In genomic region chr2:163465440-163465839, GRCh38 we compare ENCODE assay signal across 15 cellular contexts.
DNase-seq lines count a peak whose midpoint lies in the region; ATAC-seq, FAIRE-seq and TF ChIP-seq lines count a peak whose summit lies in the region.
"Had no signal": no experiment of that assay in that cellular context is flagged by ENCODE, and none has a peak within 500 bp of the region (broad histone marks: within the 10 kb centered on the region; RNA-seq: fewer than 3 reads in every experiment).

No MANE protein-coding gene starts in this region.

- no peak overlapping the region for H3K4me3 ChIP-seq in psoas muscle
- no peak overlapping the region for H3K4me3 ChIP-seq in pancreas
- H3K4me3 ChIP-seq: dorsolateral prefrontal cortex, PC-9, right lobe of liver had no signal

- H3K27me3 ChIP-seq in psoas muscle (ENCODE audit: insufficient read depth in 3 of 3, low read length in 2 of 3) (no peaks in the 10 kb centered on the region), pancreas (no peaks in the 10 kb centered on the region)
- H3K27me3 ChIP-seq: right lobe of liver had no signal

- intact Hi-C loops in psoas muscle (cut with DNase I) (loop anchor here in 1 of 2 donors (10.0 kb wide), 1 partner anchor 121 kb away; no protein-coding TSS in a partner anchor), pancreas (cut with DNase I) (no loop called here)

- FAIRE-seq in H54 (lab: Jason Lieb, UNC) (peak; percentile 23), pancreas (lab: Jason Lieb, UNC) (no peak)

- H3K36me3 ChIP-seq in psoas muscle (ENCODE audit: insufficient read depth in 1 of 2, low read depth in 1 of 2) (no peaks in the 10 kb centered on the region), pancreas (no peaks in the 10 kb centered on the region)
- H3K36me3 ChIP-seq: right lobe of liver had no signal

- no peak for TF ChIP-seq POLR2A in H54 (IDR thresholded peaks at IDR 0.05; ENCODE audit: low read depth, low read length)

- 10 to 17% (median 13%) methylated on average over 2 of the region's 2 CpGs for WGBS in psoas muscle, 3 donors
- 13 to 14% methylated on average over 2 of the region's 2 CpGs for WGBS in pancreas, 2 donors

- DNase-seq in H54 (ENCODE audit: insufficient read length, low spot score) (no peak), NCI-H1694 treated with DMSO at 0.1 percent for 48 hours (lab: John Stamatoyannopoulos, UW) (peak; percentile 57), amniotic epithelial cell (ENCODE audit: low read depth) (peak; percentile 52), psoas muscle (no peak), epidermal melanocyte (ENCODE audit: insufficient read length, low spot score) (no peak), globus pallidus (ENCODE audit: low spot score) (no peak), pancreas (no peak)
- DNase-seq: CD4-positive, CD25-positive, alpha-beta regulatory T cell; dorsolateral prefrontal cortex; GDM1; H7; kidney glomerular epithelial cell; naive thymus-derived CD8-positive, alpha-beta T cell; PC-9; right lobe of liver had no signal

- no peak for TF ChIP-seq CTCF in psoas muscle (IDR thresholded peaks at IDR 0.05)
- no peak for TF ChIP-seq CTCF in pancreas (IDR thresholded peaks at IDR 0.05)

- H3K9me3 ChIP-seq in psoas muscle = no peaks in the 10 kb centered on the region
- no peaks in the 10 kb centered on the region for H3K9me3 ChIP-seq in pancreas
- H3K9me3 ChIP-seq: right lobe of liver had no signal

- ATAC-seq in psoas muscle (peak; percentile 63 to 93 (median 88)), pancreas (no peak)
- ATAC-seq: naive thymus-derived CD8-positive, alpha-beta T cell had no signal

- H3K4me1 ChIP-seq in psoas muscle (peaks cover 8% of the 10 kb centered on the region), pancreas (no peaks in the 10 kb centered on the region)
- H3K4me1 ChIP-seq: right lobe of liver had no signal

- H3K27ac ChIP-seq in psoas muscle (peak overlapping the region; percentile 61), pancreas (no peak overlapping the region)
- H3K27ac ChIP-seq: dorsolateral prefrontal cortex, PC-9, right lobe of liver had no signal

Comparison
In these comparisons a context has a peak if more than half of its experiments do, and no peak if none do; other contexts are left out.
1. DNase-seq: peak in NCI-H1694 treated with DMSO at 0.1 percent for 48 hours (single experiment) and amniotic epithelial cell (single experiment); none in H54 (single experiment), psoas muscle (0 of 2), epidermal melanocyte (single experiment), globus pallidus (single experiment) and pancreas (0 of 6).
2. ATAC-seq: peak in psoas muscle (4 of 4); none in pancreas (0 of 4).